Comparison of ENCODE assay signal across 21 cellular contexts in genomic region chr22:48145738-48146137, GRCh38.
"Had no signal": no experiment of that assay in that cellular context is flagged by ENCODE, and none has a peak within 500 bp of the region (broad histone marks: within the 10 kb centered on the region; RNA-seq: fewer than 3 reads in every experiment).

No MANE protein-coding gene starts in this region.

- H3K27me3 ChIP-seq: right atrium auricular region, testis, tibial nerve, upper lobe of right lung had no signal

- H3K27ac ChIP-seq: coronary artery, dorsolateral prefrontal cortex, heart right ventricle, left lung, lower lobe of right lung, right atrium auricular region, sigmoid colon, skin epidermis, testis, tibial nerve, upper lobe of right lung had no signal

- H3K4me3 Mint-ChIP-seq: memory B cell; nephron; stimulated activated naive B cell treated with anti-CD40 and anti-IgM and Interleukin-4, amounts not matched to agents 10 μg/mL and 1 μg/mL and 100 μg/mL, for 72 hours; stimulated activated naive CD8-positive, alpha-beta T cell treated with anti-CD3 and anti-CD28 coated beads, Interleukin-15, amount 100 ng/mL, for 72 hours had no signal

- H3K27ac Mint-ChIP-seq: memory B cell; nephron; stimulated activated naive B cell treated with anti-CD40 and anti-IgM and Interleukin-4, amounts not matched to agents 10 μg/mL and 1 μg/mL and 100 μg/mL, for 72 hours; stimulated activated naive CD8-positive, alpha-beta T cell treated with anti-CD3 and anti-CD28 coated beads, Interleukin-15, amount 100 ng/mL, for 72 hours had no signal

- DNase-seq: dorsolateral prefrontal cortex; effector CD8-positive, alpha-beta T cell; heart right ventricle; kidney glomerular epithelial cell; left lung; lower lobe of right lung; midbrain; sigmoid colon; stimulated activated CD4-positive, alpha-beta T cell treated with anti-CD3 and anti-CD28 coated beads, Interleukin-2, amount 100 ng/mL, for 24 hours; stimulated activated CD4-positive, alpha-beta T cell treated with anti-CD3 and anti-CD28 coated beads, Interleukin-4, amount 100 ng/mL, for 4 hours; stimulated activated naive B cell treated with anti-CD40 and anti-IgM and Interleukin-4, amounts not matched to agents 10 μg/mL and 1 μg/mL and 100 μg/mL, for 72 hours; stimulated activated naive CD8-positive, alpha-beta T cell treated with anti-CD3 and anti-CD28 coated beads, Interleukin-15, amount 100 ng/mL, for 72 hours; testis; upper lobe of right lung had no signal

- H3K9me3 Mint-ChIP-seq: memory B cell; nephron; stimulated activated naive CD8-positive, alpha-beta T cell treated with anti-CD3 and anti-CD28 coated beads, Interleukin-15, amount 100 ng/mL, for 72 hours had no signal

- H3K36me3 ChIP-seq: heart right ventricle, left lung, lower lobe of right lung, right atrium auricular region, sigmoid colon, tibial nerve, upper lobe of right lung had no signal

- H3K9me3 ChIP-seq: heart right ventricle, left lung, lower lobe of right lung, right atrium auricular region, sigmoid colon, testis, tibial nerve, upper lobe of right lung had no signal

- ATAC-seq: esophagus mucosa; heart right ventricle; left lung; lower lobe of right lung; stimulated activated naive CD8-positive, alpha-beta T cell treated with anti-CD3 and anti-CD28 coated beads, Interleukin-15, amount 100 ng/mL, for 72 hours had no signal

- H3K4me1 Mint-ChIP-seq: nephron had no signal

- H3K4me1 ChIP-seq: heart right ventricle, left lung, lower lobe of right lung, right atrium auricular region, testis, tibial nerve, upper lobe of right lung had no signal

- H3K4me3 ChIP-seq: coronary artery, dorsolateral prefrontal cortex, heart right ventricle, left lung, lower lobe of right lung, right atrium auricular region, sigmoid colon, skin epidermis, testis, tibial nerve, upper lobe of right lung had no signal
